Comparison of ENCODE assay signal across 19 cellular contexts in the genomic region with DNA sequence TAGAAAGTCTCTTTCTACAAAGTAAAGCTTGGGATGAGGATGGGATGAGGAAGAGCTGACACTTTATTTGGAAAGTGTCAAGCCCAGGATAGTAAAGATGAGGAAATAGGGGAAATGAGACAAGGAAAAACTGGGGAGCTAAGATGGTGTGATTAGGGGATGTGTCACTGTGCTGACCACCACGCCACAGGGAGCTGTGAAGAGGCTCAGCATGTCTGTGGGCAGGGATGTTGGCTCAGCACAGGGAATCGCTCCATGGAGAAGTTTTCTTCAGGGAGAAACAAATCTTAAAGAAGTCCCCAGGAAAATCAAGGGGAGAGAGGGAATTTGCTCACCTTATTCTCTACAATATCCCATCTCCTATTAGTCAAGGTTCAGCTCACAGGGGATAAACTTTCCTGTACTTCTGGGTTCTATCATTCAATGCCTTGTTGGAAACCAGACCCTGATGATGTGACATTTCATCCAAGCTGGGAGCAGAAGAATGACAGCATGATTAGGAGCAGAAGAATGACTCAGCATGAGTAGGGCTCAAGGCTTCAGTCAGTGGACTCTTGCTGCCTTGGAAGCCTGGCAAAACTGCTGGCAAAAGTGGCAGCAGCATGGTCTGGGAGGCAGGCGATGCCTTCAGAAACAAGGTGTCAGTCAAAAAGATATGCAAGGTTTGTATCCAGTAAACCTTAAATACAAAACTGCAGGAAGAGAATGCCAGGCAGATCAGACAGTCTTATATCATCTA. TPM values are rescaled to one million over a fixed set of nuclear protein-coding genes. Genes with fewer than 3 reads are reported as not detected.
DNase-seq lines count a peak whose midpoint lies in the region; ATAC-seq and TF ChIP-seq lines count a peak whose summit lies in the region.
"Had no signal": no experiment of that assay in that cellular context is flagged by ENCODE, and none has a peak within 500 bp of the region (broad histone marks: within the 10 kb centered on the region; RNA-seq: fewer than 3 reads in every experiment).

No MANE protein-coding gene starts in this region.

- no peak overlapping the region for H3K27ac Mint-ChIP-seq in stimulated activated naive B cell treated with anti-CD40 and anti-IgM and Interleukin-4, amounts not matched to agents 10 μg/mL and 1 μg/mL and 100 μg/mL, for 72 hours
- H3K27ac Mint-ChIP-seq: activated naive CD4-positive, alpha-beta T cell treated with anti-CD3 and anti-CD28 coated beads, Interleukin-2, amount 50 U/mL, for 24 hours; CD4-positive, alpha-beta T cell; dendritic cell treated with granulocyte-macrophage colony-stimulating factor and Interleukin-4, amounts not matched to agents 40 ng/mL and 50 ng/mL, for 4 days; stimulated activated effector memory CD8-positive, alpha-beta T cell treated with anti-CD3 and anti-CD28 coated beads, Interleukin-12 subunit alpha, Interleukin-12 subunit beta, amount 100 ng/mL, for 72 hours had no signal

- H2AFZ ChIP-seq in fibroblast of lung (ENCODE audit: low read length) = no peak overlapping the region

- no peaks in the 10 kb centered on the region for H3K4me1 Mint-ChIP-seq in stimulated activated naive B cell treated with anti-CD40 and anti-IgM and Interleukin-4, amounts not matched to agents 10 μg/mL and 1 μg/mL and 100 μg/mL, for 72 hours
- H3K4me1 Mint-ChIP-seq: activated naive CD4-positive, alpha-beta T cell treated with anti-CD3 and anti-CD28 coated beads, Interleukin-2, amount 50 U/mL, for 24 hours; naive B cell; stimulated activated effector memory CD8-positive, alpha-beta T cell treated with anti-CD3 and anti-CD28 coated beads, Interleukin-12 subunit alpha, Interleukin-12 subunit beta, amount 100 ng/mL, for 72 hours had no signal

- peaks cover 28 to 35% of the 10 kb centered on the region in 2 donors for H3K27me3 Mint-ChIP-seq in stimulated activated naive B cell treated with anti-CD40 and anti-IgM and Interleukin-4, amounts not matched to agents 10 μg/mL and 1 μg/mL and 100 μg/mL, for 72 hours

- H3K9me3 Mint-ChIP-seq in stimulated activated naive B cell treated with anti-CD40 and anti-IgM and Interleukin-4, amounts not matched to agents 10 μg/mL and 1 μg/mL and 100 μg/mL, for 72 hours = peaks cover 10 to 13% of the 10 kb centered on the region in 2 donors
- H3K9me3 Mint-ChIP-seq: stimulated activated effector memory CD8-positive, alpha-beta T cell treated with anti-CD3 and anti-CD28 coated beads, Interleukin-12 subunit alpha, Interleukin-12 subunit beta, amount 100 ng/mL, for 72 hours had no signal

- H3K36me3 ChIP-seq in fibroblast of lung (ENCODE audit: control insufficient read depth, insufficient read depth, low read length) = no peaks in the 10 kb centered on the region
- H3K36me3 ChIP-seq in mesodermal cell (ENCODE audit: control insufficient read depth, insufficient read depth, low read length) = no peaks in the 10 kb centered on the region
- H3K36me3 ChIP-seq: SJCRH30 had no signal

- no peak overlapping the region for H3K4me2 ChIP-seq in fibroblast of lung (ENCODE audit: extremely low read depth, insufficient read depth, low read length)

- H3K9me3 ChIP-seq in fibroblast of lung (ENCODE audit: control insufficient read depth, insufficient read depth, low read depth, low read length) (no peaks in the 10 kb centered on the region), mesodermal cell (ENCODE audit: control insufficient read depth, low read length) (no peaks in the 10 kb centered on the region)
- H3K9me3 ChIP-seq: SJCRH30 had no signal

- H3K4me3 ChIP-seq in fibroblast of lung (replicated peaks in 1 of 4; ENCODE audit: control extremely low read depth in 1 of 4, insufficient read depth in 1 of 4, low read depth in 3 of 4, low read length in 4 of 4) = no peak overlapping the region
- no peak overlapping the region for H3K4me3 ChIP-seq in mesodermal cell (ENCODE audit: extremely low read depth, insufficient read depth, low read length, poor library complexity, severe bottlenecking)
- H3K4me3 ChIP-seq: SJCRH30 had no signal

- no peaks in the 10 kb centered on the region for H4K20me1 ChIP-seq in fibroblast of lung (ENCODE audit: control insufficient read depth, extremely low read depth, insufficient read depth, low read length)

- no peak overlapping the region for H3K4me3 Mint-ChIP-seq in stimulated activated naive B cell treated with anti-CD40 and anti-IgM and Interleukin-4, amounts not matched to agents 10 μg/mL and 1 μg/mL and 100 μg/mL, for 72 hours
- H3K4me3 Mint-ChIP-seq: activated naive CD4-positive, alpha-beta T cell treated with anti-CD3 and anti-CD28 coated beads, Interleukin-2, amount 50 U/mL, for 24 hours; CD4-positive, alpha-beta T cell; dendritic cell treated with granulocyte-macrophage colony-stimulating factor and Interleukin-4, amounts not matched to agents 40 ng/mL and 50 ng/mL, for 4 days; stimulated activated effector memory CD8-positive, alpha-beta T cell treated with anti-CD3 and anti-CD28 coated beads, Interleukin-12 subunit alpha, Interleukin-12 subunit beta, amount 100 ng/mL, for 72 hours had no signal

- H3K79me2 ChIP-seq in fibroblast of lung (ENCODE audit: control insufficient read depth, insufficient read depth, low read length) = no peaks in the 10 kb centered on the region

- H3K4me1 ChIP-seq in fibroblast of lung (ENCODE audit: control insufficient read depth, extremely low read depth, insufficient read depth, low read length) (peaks cover 19% of the 10 kb centered on the region), mesodermal cell (ENCODE audit: control insufficient read depth, insufficient read depth, low read length, poor library complexity, severe bottlenecking) (peaks cover 29% of the 10 kb centered on the region)

- no peak overlapping the region for H3K9ac ChIP-seq in fibroblast of lung (ENCODE audit: insufficient read depth, low read length)

- H3K27ac ChIP-seq in fibroblast of lung (ENCODE audit: insufficient read depth, low read length) (no peak overlapping the region), mesodermal cell (ENCODE audit: low read depth, low read length, severe bottlenecking) (peak overlapping the region; percentile 63)
- H3K27ac ChIP-seq: SJCRH30, VCaP had no signal

- peaks cover 6 to 7% of the 10 kb centered on the region in 2 donors for H3K36me3 Mint-ChIP-seq in stimulated activated naive B cell treated with anti-CD40 and anti-IgM and Interleukin-4, amounts not matched to agents 10 μg/mL and 1 μg/mL and 100 μg/mL, for 72 hours
- H3K36me3 Mint-ChIP-seq: stimulated activated effector memory CD8-positive, alpha-beta T cell treated with anti-CD3 and anti-CD28 coated beads, Interleukin-12 subunit alpha, Interleukin-12 subunit beta, amount 100 ng/mL, for 72 hours had no signal

- DNase-seq in GM03348 (ENCODE audit: low spot score) (peak; percentile 55), RKO (ENCODE audit: low spot score) (peak; percentile 27), fibroblast of lung (ENCODE audit: low read depth in 2 of 2) (peak; percentile 18 to 36)
- DNase-seq in activated CD8-positive, alpha-beta memory T cell treated with anti-CD3 and anti-CD28 coated beads for 24 hours = no peak
- no peak for DNase-seq in stimulated activated naive B cell treated with anti-CD40 and anti-IgM and Interleukin-4, amounts not matched to agents 10 μg/mL and 1 μg/mL and 100 μg/mL, for 72 hours
- no peak for DNase-seq in activated CD4-positive, CD25-positive, alpha-beta regulatory T cell (lab: John Stamatoyannopoulos, UW)
- DNase-seq: CD4-positive, alpha-beta T cell; naive B cell; NCI-H2029 treated with DMSO at 0.1 percent for 48 hours; NCI-H774; SJCRH30; stimulated activated CD4-positive, alpha-beta T cell treated with anti-CD3 and anti-CD28 coated beads, Interleukin-4, amount 100 ng/mL, for 24 hours had no signal

- 80 to 93% methylated on average over 2 of the region's 3 CpGs for WGBS in mesodermal cell (ENCODE audit: insufficient coverage in 2 of 2), 2 experiments

- no peak for ATAC-seq in stimulated activated naive B cell treated with anti-CD40 and anti-IgM and Interleukin-4, amounts not matched to agents 10 μg/mL and 1 μg/mL and 100 μg/mL, for 72 hours (replicated peaks)
- no peak for ATAC-seq in HG03460 (IDR thresholded peaks at IDR 0.05; ENCODE audit: unreplicated experiment)
- ATAC-seq: stimulated activated effector memory CD8-positive, alpha-beta T cell treated with anti-CD3 and anti-CD28 coated beads, Interleukin-12 subunit alpha, Interleukin-12 subunit beta, amount 100 ng/mL, for 72 hours had no signal

- no peak for TF ChIP-seq CTCF in fibroblast of lung (conservative IDR thresholded peaks at IDR 0.05 in 1 of 2, IDR thresholded peaks at IDR 0.05 in 1 of 2; ENCODE audit: low read depth in 1 of 2, low read length in 2 of 2)

- H3K27me3 ChIP-seq in fibroblast of lung (ENCODE audit: control insufficient read depth, insufficient read depth, low read length) = no peaks in the 10 kb centered on the region
- H3K27me3 ChIP-seq: SJCRH30 had no signal

RNA-seq across cellular contexts. Expression of gene HSPB3, which starts 4.9 kb away (rescaled TPM):
- 0.77 and 21.1 TPM in 2 replicates for total RNA-seq in fibroblast of lung
- polyA plus RNA-seq in fibroblast of lung = 5.3 and 18.6 TPM in 2 replicates
- polyA plus RNA-seq in fibroblast of lung (2012) = 4.3 and 14.5 TPM in 2 replicates
- 0.96 TPM in 1 of 2 replicates, not detected in the other for polyA minus RNA-seq in fibroblast of lung (ENCODE audit: low replicate concordance)
- not detected for polyA plus RNA-seq in mesodermal cell (2013, experiment 1 of 2)
- not detected for polyA plus RNA-seq in mesodermal cell (2013, experiment 2 of 2)
- total RNA-seq: CD4-positive, alpha-beta T cell; G401 had no signal

RNA-seq across cellular contexts. Expression of gene SNX18, which starts 57.2 kb away (rescaled TPM):
- total RNA-seq in fibroblast of lung = 91.7 and 109 TPM in 2 replicates
- 49.0 and 80.1 TPM in 2 replicates for polyA plus RNA-seq in fibroblast of lung
- 44.7 and 78.2 TPM in 2 replicates for polyA plus RNA-seq in fibroblast of lung (2012)
- polyA minus RNA-seq in fibroblast of lung (ENCODE audit: low replicate concordance) = 34.0 and 60.5 TPM in 2 replicates
- 17.7 TPM for polyA plus RNA-seq in mesodermal cell (2013, experiment 1 of 2)
- polyA plus RNA-seq in mesodermal cell (2013, experiment 2 of 2) = 16.9 TPM

Comparison
In these comparisons a context has a peak if more than half of its experiments do, and no peak if none do; other contexts are left out.
1. DNase-seq: peak in GM03348 (single experiment), RKO (single experiment) and fibroblast of lung (2 of 2); none in activated CD8-positive, alpha-beta memory T cell treated with anti-CD3 and anti-CD28 coated beads for 24 hours (single experiment), stimulated activated naive B cell treated with anti-CD40 and anti-IgM and Interleukin-4, amounts not matched to agents 10 μg/mL and 1 μg/mL and 100 μg/mL, for 72 hours (single experiment) and activated CD4-positive, CD25-positive, alpha-beta regulatory T cell (0 of 4).